ENCODE assay signal across 1 cellular context in the genomic region with DNA sequence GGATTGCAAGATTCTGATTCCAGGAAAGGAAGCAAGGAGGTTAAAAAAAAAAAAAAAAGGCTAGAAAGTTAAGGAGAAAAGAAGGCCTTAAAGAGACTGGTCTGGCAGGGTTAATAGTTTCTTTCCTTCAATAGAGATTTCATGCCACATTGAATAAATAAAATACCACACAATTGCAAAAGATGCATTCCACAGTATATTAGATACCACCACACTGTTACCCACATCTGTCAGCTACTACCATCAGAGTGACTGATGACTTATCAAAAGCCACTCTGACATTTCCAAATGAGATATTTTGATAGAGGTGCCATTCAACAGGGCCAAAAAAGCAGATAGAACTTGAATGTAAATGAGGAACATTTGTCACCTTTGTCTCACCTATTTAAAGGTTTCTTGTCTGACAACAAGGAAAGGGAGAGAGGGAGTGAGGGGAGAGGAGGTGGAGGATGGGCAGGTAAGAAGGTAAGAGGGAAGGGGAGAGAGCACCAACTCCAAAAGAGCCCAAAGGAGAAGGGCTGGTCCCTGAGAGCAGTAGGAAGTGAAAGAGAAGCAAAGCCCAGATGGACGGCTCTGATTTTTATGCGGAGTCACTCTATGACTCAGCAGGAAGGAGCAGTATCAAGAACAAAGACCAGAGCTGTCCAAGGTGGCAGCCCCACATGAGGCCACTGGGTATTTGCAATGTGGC.
TF ChIP-seq lines count a peak whose summit lies in the region.

No MANE protein-coding gene starts in this region.

TF ChIP-seq in K562, 482 proteins besides CTCF, POLR2A, EP300 and RAD21 (continued from another document and continues in another):
- TF ChIP-seq, protein P1, sequence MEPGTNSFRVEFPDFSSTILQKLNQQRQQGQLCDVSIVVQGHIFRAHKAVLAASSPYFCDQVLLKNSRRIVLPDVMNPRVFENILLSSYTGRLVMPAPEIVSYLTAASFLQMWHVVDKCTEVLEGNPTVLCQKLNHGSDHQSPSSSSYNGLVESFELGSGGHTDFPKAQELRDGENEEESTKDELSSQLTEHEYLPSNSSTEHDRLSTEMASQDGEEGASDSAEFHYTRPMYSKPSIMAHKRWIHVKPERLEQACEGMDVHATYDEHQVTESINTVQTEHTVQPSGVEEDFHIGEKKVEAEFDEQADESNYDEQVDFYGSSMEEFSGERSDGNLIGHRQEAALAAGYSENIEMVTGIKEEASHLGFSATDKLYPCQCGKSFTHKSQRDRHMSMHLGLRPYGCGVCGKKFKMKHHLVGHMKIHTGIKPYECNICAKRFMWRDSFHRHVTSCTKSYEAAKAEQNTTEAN (CRISPR knock-in tag; IDR thresholded peaks at IDR 0.05): peak; percentile 73; the same call in 1 of the 2 replicates
- TF ChIP-seq, protein P2, sequence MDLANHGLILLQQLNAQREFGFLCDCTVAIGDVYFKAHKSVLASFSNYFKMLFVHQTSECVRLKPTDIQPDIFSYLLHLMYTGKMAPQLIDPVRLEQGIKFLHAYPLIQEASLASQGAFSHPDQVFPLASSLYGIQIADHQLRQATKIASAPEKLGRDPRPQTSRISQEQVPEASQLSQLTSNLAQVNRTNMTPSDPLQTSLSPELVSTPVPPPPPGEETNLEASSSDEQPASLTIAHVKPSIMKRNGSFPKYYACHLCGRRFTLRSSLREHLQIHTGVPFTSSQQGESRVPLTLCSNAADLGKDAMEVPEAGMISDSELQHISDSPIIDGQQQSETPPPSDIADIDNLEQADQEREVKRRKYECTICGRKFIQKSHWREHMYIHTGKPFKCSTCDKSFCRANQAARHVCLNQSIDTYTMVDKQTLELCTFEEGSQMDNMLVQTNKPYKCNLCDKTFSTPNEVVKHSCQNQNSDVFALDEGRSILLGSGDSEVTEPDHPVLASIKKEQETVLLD (IDR thresholded peaks at IDR 0.05): 0 out of 2 replicates have a peak, but pooled peaks have one; percentile 51
- peak; percentile 82 for TF ChIP-seq SMAD4 (CRISPR knock-in tag; conservative IDR thresholded peaks at IDR 0.05)
- TF ChIP-seq, protein P3, sequence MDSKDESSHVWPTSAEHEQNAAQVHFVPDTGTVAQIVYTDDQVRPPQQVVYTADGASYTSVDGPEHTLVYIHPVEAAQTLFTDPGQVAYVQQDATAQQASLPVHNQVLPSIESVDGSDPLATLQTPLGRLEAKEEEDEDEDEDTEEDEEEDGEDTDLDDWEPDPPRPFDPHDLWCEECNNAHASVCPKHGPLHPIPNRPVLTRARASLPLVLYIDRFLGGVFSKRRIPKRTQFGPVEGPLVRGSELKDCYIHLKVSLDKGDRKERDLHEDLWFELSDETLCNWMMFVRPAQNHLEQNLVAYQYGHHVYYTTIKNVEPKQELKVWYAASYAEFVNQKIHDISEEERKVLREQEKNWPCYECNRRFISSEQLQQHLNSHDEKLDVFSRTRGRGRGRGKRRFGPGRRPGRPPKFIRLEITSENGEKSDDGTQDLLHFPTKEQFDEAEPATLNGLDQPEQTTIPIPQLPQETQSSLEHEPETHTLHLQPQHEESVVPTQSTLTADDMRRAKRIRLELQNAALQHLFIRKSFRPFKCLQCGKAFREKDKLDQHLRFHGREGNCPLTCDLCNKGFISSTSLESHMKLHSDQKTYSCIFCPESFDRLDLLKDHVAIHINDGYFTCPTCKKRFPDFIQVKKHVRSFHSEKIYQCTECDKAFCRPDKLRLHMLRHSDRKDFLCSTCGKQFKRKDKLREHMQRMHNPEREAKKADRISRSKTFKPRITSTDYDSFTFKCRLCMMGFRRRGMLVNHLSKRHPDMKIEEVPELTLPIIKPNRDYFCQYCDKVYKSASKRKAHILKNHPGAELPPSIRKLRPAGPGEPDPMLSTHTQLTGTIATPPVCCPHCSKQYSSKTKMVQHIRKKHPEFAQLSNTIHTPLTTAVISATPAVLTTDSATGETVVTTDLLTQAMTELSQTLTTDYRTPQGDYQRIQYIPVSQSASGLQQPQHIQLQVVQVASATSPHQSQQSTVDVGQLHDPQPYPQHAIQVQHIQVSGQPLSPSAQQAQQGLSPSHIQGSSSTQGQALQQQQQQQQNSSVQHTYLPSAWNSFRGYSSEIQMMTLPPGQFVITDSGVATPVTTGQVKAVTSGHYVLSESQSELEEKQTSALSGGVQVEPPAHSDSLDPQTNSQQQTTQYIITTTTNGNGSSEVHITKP (IDR thresholded peaks at IDR 0.05; ENCODE audit: partially characterized antibody): peak; percentile 67
- TF ChIP-seq, protein P4, sequence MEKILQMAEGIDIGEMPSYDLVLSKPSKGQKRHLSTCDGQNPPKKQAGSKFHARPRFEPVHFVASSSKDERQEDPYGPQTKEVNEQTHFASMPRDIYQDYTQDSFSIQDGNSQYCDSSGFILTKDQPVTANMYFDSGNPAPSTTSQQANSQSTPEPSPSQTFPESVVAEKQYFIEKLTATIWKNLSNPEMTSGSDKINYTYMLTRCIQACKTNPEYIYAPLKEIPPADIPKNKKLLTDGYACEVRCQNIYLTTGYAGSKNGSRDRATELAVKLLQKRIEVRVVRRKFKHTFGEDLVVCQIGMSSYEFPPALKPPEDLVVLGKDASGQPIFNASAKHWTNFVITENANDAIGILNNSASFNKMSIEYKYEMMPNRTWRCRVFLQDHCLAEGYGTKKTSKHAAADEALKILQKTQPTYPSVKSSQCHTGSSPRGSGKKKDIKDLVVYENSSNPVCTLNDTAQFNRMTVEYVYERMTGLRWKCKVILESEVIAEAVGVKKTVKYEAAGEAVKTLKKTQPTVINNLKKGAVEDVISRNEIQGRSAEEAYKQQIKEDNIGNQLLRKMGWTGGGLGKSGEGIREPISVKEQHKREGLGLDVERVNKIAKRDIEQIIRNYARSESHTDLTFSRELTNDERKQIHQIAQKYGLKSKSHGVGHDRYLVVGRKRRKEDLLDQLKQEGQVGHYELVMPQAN (IDR thresholded peaks at IDR 0.05; ENCODE audit: borderline replicate concordance): peak; percentile 42; the same call in 1 of the 2 replicates
- TF ChIP-seq, protein P5, sequence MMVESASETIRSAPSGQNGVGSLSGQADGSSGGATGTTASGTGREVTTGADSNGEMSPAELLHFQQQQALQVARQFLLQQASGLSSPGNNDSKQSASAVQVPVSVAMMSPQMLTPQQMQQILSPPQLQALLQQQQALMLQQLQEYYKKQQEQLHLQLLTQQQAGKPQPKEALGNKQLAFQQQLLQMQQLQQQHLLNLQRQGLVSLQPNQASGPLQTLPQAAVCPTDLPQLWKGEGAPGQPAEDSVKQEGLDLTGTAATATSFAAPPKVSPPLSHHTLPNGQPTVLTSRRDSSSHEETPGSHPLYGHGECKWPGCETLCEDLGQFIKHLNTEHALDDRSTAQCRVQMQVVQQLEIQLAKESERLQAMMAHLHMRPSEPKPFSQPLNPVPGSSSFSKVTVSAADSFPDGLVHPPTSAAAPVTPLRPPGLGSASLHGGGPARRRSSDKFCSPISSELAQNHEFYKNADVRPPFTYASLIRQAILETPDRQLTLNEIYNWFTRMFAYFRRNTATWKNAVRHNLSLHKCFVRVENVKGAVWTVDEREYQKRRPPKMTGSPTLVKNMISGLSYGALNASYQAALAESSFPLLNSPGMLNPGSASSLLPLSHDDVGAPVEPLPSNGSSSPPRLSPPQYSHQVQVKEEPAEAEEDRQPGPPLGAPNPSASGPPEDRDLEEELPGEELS (CRISPR knock-in tag; IDR thresholded peaks at IDR 0.05; ENCODE audit: borderline replicate concordance): peak; percentile 79; the same call in 1 of the 2 replicates
- no peak for TF ChIP-seq ZNF764 (CRISPR knock-in tag; IDR thresholded peaks at IDR 0.05; ENCODE audit: low read depth)
- TF ChIP-seq KHSRP (IDR thresholded peaks at IDR 0.05): no peak
- TF ChIP-seq, protein P6, sequence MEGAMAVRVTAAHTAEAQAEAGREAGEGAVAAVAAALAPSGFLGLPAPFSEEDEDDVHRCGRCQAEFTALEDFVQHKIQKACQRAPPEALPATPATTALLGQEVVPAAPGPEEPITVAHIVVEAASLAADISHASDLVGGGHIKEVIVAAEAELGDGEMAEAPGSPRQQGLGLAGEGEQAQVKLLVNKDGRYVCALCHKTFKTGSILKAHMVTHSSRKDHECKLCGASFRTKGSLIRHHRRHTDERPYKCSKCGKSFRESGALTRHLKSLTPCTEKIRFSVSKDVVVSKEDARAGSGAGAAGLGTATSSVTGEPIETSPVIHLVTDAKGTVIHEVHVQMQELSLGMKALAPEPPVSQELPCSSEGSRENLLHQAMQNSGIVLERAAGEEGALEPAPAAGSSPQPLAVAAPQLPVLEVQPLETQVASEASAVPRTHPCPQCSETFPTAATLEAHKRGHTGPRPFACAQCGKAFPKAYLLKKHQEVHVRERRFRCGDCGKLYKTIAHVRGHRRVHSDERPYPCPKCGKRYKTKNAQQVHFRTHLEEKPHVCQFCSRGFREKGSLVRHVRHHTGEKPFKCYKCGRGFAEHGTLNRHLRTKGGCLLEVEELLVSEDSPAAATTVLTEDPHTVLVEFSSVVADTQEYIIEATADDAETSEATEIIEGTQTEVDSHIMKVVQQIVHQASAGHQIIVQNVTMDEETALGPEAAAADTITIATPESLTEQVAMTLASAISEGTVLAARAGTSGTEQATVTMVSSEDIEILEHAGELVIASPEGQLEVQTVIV (CRISPR knock-in tag; IDR thresholded peaks at IDR 0.05; ENCODE audit: borderline replicate concordance): no peak
- TF ChIP-seq, protein P7, sequence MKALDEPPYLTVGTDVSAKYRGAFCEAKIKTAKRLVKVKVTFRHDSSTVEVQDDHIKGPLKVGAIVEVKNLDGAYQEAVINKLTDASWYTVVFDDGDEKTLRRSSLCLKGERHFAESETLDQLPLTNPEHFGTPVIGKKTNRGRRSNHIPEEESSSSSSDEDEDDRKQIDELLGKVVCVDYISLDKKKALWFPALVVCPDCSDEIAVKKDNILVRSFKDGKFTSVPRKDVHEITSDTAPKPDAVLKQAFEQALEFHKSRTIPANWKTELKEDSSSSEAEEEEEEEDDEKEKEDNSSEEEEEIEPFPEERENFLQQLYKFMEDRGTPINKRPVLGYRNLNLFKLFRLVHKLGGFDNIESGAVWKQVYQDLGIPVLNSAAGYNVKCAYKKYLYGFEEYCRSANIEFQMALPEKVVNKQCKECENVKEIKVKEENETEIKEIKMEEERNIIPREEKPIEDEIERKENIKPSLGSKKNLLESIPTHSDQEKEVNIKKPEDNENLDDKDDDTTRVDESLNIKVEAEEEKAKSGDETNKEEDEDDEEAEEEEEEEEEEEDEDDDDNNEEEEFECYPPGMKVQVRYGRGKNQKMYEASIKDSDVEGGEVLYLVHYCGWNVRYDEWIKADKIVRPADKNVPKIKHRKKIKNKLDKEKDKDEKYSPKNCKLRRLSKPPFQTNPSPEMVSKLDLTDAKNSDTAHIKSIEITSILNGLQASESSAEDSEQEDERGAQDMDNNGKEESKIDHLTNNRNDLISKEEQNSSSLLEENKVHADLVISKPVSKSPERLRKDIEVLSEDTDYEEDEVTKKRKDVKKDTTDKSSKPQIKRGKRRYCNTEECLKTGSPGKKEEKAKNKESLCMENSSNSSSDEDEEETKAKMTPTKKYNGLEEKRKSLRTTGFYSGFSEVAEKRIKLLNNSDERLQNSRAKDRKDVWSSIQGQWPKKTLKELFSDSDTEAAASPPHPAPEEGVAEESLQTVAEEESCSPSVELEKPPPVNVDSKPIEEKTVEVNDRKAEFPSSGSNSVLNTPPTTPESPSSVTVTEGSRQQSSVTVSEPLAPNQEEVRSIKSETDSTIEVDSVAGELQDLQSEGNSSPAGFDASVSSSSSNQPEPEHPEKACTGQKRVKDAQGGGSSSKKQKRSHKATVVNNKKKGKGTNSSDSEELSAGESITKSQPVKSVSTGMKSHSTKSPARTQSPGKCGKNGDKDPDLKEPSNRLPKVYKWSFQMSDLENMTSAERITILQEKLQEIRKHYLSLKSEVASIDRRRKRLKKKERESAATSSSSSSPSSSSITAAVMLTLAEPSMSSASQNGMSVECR (CRISPR knock-in tag; IDR thresholded peaks at IDR 0.05): peak; percentile 58; the same call in 1 of the 2 replicates
- no peak for TF ChIP-seq MCM3 (IDR thresholded peaks at IDR 0.05)
- no peak for TF ChIP-seq THRAP3 (IDR thresholded peaks at IDR 0.05; ENCODE audit: borderline replicate concordance)
- peak; percentile 98 for TF ChIP-seq MAFK (IDR thresholded peaks at IDR 0.05; ENCODE audit: low read length)
- TF ChIP-seq, protein P8, sequence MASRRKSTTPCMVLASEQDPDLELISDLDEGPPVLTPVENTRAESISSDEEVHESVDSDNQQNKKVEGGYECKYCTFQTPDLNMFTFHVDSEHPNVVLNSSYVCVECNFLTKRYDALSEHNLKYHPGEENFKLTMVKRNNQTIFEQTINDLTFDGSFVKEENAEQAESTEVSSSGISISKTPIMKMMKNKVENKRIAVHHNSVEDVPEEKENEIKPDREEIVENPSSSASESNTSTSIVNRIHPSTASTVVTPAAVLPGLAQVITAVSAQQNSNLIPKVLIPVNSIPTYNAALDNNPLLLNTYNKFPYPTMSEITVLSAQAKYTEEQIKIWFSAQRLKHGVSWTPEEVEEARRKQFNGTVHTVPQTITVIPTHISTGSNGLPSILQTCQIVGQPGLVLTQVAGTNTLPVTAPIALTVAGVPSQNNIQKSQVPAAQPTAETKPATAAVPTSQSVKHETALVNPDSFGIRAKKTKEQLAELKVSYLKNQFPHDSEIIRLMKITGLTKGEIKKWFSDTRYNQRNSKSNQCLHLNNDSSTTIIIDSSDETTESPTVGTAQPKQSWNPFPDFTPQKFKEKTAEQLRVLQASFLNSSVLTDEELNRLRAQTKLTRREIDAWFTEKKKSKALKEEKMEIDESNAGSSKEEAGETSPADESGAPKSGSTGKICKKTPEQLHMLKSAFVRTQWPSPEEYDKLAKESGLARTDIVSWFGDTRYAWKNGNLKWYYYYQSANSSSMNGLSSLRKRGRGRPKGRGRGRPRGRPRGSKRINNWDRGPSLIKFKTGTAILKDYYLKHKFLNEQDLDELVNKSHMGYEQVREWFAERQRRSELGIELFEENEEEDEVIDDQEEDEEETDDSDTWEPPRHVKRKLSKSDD (conservative IDR thresholded peaks at IDR 0.05; ENCODE audit: low read length): no peak
- TF ChIP-seq HLTF (IDR thresholded peaks at IDR 0.05): peak; percentile 56; the same call in 1 of the 2 replicates
- TF ChIP-seq NRF1 (conservative IDR thresholded peaks at IDR 0.05 in 1 of 2, IDR thresholded peaks at IDR 0.05 in 1 of 2): no peak
- TF ChIP-seq, protein P9, sequence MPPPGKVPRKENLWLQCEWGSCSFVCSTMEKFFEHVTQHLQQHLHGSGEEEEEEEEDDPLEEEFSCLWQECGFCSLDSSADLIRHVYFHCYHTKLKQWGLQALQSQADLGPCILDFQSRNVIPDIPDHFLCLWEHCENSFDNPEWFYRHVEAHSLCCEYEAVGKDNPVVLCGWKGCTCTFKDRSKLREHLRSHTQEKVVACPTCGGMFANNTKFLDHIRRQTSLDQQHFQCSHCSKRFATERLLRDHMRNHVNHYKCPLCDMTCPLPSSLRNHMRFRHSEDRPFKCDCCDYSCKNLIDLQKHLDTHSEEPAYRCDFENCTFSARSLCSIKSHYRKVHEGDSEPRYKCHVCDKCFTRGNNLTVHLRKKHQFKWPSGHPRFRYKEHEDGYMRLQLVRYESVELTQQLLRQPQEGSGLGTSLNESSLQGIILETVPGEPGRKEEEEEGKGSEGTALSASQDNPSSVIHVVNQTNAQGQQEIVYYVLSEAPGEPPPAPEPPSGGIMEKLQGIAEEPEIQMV (tag; conservative IDR thresholded peaks at IDR 0.05; ENCODE audit: low read depth): peak; percentile 61; the same call in 1 of the 2 replicates
- TF ChIP-seq, protein P10, sequence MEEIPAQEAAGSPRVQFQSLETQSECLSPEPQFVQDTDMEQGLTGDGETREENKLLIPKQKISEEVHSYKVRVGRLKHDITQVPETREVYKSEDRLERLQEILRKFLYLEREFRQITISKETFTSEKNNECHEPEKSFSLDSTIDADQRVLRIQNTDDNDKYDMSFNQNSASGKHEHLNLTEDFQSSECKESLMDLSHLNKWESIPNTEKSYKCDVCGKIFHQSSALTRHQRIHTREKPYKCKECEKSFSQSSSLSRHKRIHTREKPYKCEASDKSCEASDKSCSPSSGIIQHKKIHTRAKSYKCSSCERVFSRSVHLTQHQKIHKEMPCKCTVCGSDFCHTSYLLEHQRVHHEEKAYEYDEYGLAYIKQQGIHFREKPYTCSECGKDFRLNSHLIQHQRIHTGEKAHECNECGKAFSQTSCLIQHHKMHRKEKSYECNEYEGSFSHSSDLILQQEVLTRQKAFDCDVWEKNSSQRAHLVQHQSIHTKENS (CRISPR knock-in tag; IDR thresholded peaks at IDR 0.05): no peak
- TF ChIP-seq SETDB1 (IDR thresholded peaks at IDR 0.05; ENCODE audit: low read length): no peak
- peak; percentile 93 for TF ChIP-seq ZNF589 (CRISPR knock-in tag; IDR thresholded peaks at IDR 0.05; ENCODE audit: low read depth)
- no peak for TF ChIP-seq DACH1 (IDR thresholded peaks at IDR 0.05; ENCODE audit: partially characterized antibody)
- no peak for TF ChIP-seq SRSF3 (IDR thresholded peaks at IDR 0.05; ENCODE audit: insufficient read depth, low read length)
- no peak for TF ChIP-seq ZKSCAN8 (CRISPR knock-in tag; IDR thresholded peaks at IDR 0.05)
